8 cellular contexts compared by ENCODE assay signal in genomic region chr9:4661165-4662095, GRCh38. TPM values are rescaled to one million over a fixed set of nuclear protein-coding genes. Genes with fewer than 3 reads are reported as not detected.
DNase-seq lines count a peak whose midpoint lies in the region; ATAC-seq, FAIRE-seq and TF ChIP-seq lines count a peak whose summit lies in the region.

No MANE protein-coding gene starts in this region.

- no peak for TF ChIP-seq POLR2A in K562 (conservative IDR thresholded peaks at IDR 0.05)

- no peaks in the 10 kb centered on the region for H3K9me1 ChIP-seq in K562 (ENCODE audit: control insufficient read depth, insufficient read depth, low read length)

- in situ Hi-C loops in K562 (cut with MboI) = no loop called here

- H3K9ac ChIP-seq in HUES64 (ENCODE audit: low read depth, low read length) (no peak overlapping the region), K562 (ENCODE audit: insufficient read depth in 1 of 2, low read depth in 2 of 2, low read length in 2 of 2) (no peak overlapping the region)

- no peak for DNase-seq in GM06990 (ENCODE audit: extremely low read depth, insufficient read length)
- no peak for DNase-seq in K562 (ENCODE audit: extremely low read depth in 1 of 4, low spot score in 3 of 4)
- no peak for DNase-seq in lower lobe of right lung
- no peak for DNase-seq in NCI-H510A treated with DMSO at 0.1 percent for 48 hours (lab: John Stamatoyannopoulos, UW)
- no peak for DNase-seq in left colon
- DNase-seq in stimulated activated CD4-positive, alpha-beta T cell treated with anti-CD3 and anti-CD28 coated beads, Interleukin-4, amount 100 ng/mL, for 1 hour = no peak

- POLR2A ChIA-PET in K562 (lab: Yijun Ruan, JAX) = no interaction called here

- H3K36me3 ChIP-seq in GM06990 (ENCODE audit: control insufficient read depth, insufficient read depth, low read length) (no peaks in the 10 kb centered on the region), HUES64 (ENCODE audit: insufficient read depth, low read length) (no peaks in the 10 kb centered on the region), K562 (ENCODE audit: control insufficient read depth, insufficient read depth, low read length) (no peaks in the 10 kb centered on the region), lower lobe of right lung (no peaks in the 10 kb centered on the region)

- peak overlapping the region; percentile 91; the same call in 1 of the 2 replicates for H2AFZ ChIP-seq in K562 (ENCODE audit: low read depth, low read length)

- H3K79me2 ChIP-seq in K562 (ENCODE audit: control insufficient read depth, insufficient read depth, low read length) = peaks cover 14% of the 10 kb centered on the region

- no TSS peak for BruUV-seq in K562 (replicated peaks; lab: Mats Ljungman, UMichigan)

- H4K20me1 ChIP-seq in K562 (replicated peaks; ENCODE audit: control insufficient read depth, insufficient read depth, low read length) = no peaks in the 10 kb centered on the region

- H3K4me3 ChIP-seq in GM06990 (replicated peaks; ENCODE audit: low read depth, low read length) (peak overlapping the region; percentile 82), HUES64 (ENCODE audit: low read length) (peak overlapping the region; percentile 91), K562 (peak overlapping the region; percentile 86; the same call in 1 of the 2 replicates), lower lobe of right lung (peak overlapping the region; percentile 77)

- CTCF ChIA-PET in K562 (lab: Yijun Ruan, JAX; ENCODE audit: low intra/inter-chr PET ratio) = no interaction called here

- H3K27me3 ChIP-seq in GM06990 (replicated peaks; ENCODE audit: control insufficient read depth, insufficient read depth, low read length) (no peaks in the 10 kb centered on the region), HUES64 (ENCODE audit: insufficient read depth, low read length) (no peaks in the 10 kb centered on the region), K562 (ENCODE audit: control insufficient read depth in 2 of 2, insufficient read depth in 2 of 2, low read length in 2 of 2) (no peaks in the 10 kb centered on the region), lower lobe of right lung (ENCODE audit: low read depth) (no peaks in the 10 kb centered on the region)

- TF ChIP-seq RAD21 in K562 (CRISPR knock-in tag; conservative IDR thresholded peaks at IDR 0.05 in 1 of 2, IDR thresholded peaks at IDR 0.05 in 1 of 2) = no peak

- intact Hi-C loops in K562 (cut with micrococcal nuclease) = loop anchor here (2.0 to 5.0 kb wide), 2 partner anchors 79 to 326 kb away; partner anchors contain the start of genes AK3 and JAK2
- intact Hi-C loops in lower lobe of right lung (cut with DNase I) = no loop called here
- intact Hi-C loops in left colon (cut with DNase I, micrococcal nuclease) = loop anchor here in 1 of 2 donors (5.0 to 10.0 kb wide), 2 partner anchors 81 to 323 kb away; partner anchors contain the start of genes AK3 and JAK2

- 45% methylated on average over 6 of the region's 7 CpGs for WGBS in HUES64
- 4% methylated on average over 6 of the region's 7 CpGs for WGBS in K562 (ENCODE audit: insufficient coverage, low coverage, missing lambda C conversion rate)

- TF ChIP-seq CTCF in GM06990 (IDR thresholded peaks at IDR 0.05; ENCODE audit: insufficient read depth, low read length, poor library complexity, severe bottlenecking) (no peak), K562 (IDR thresholded peaks at IDR 0.05 in 2 of 3, conservative IDR thresholded peaks at IDR 0.05 in 1 of 3; ENCODE audit: insufficient read depth in 2 of 3, low read depth in 1 of 3, low read length in 3 of 3) (no peak), lower lobe of right lung (IDR thresholded peaks at IDR 0.05) (no peak)

- no peak for TF ChIP-seq EP300 in K562 (IDR thresholded peaks at IDR 0.05; ENCODE audit: low read length)

- no peak for ATAC-seq in K562
- no peak for ATAC-seq in lower lobe of right lung
- no peak for ATAC-seq in left colon
- no peak for ATAC-seq in HG03457 (IDR thresholded peaks at IDR 0.05; ENCODE audit: unreplicated experiment)

- H3K9me3 ChIP-seq in HUES64 (ENCODE audit: insufficient read depth, low read depth, low read length) (no peaks in the 10 kb centered on the region), K562 (replicated peaks; ENCODE audit: control insufficient read depth, insufficient read depth, low read depth, low read length) (no peaks in the 10 kb centered on the region), lower lobe of right lung (no peaks in the 10 kb centered on the region)

- peaks cover 53% of the 10 kb centered on the region for H3K4me1 ChIP-seq in HUES64 (ENCODE audit: insufficient read depth, low read length)
- H3K4me1 ChIP-seq in K562 (replicated peaks in 1 of 2; ENCODE audit: control insufficient read depth in 2 of 2, insufficient read depth in 2 of 2, low read length in 2 of 2) = peaks cover 10 to 18% of the 10 kb centered on the region in 2 experiments; a peak in 4 of 5 replicates
- H3K4me1 ChIP-seq in lower lobe of right lung = peaks cover 54% of the 10 kb centered on the region

- H3K27ac ChIP-seq in HUES64 (ENCODE audit: low read depth, low read length) (peak overlapping the region; percentile 13; the same call in 1 of the 2 replicates), K562 (ENCODE audit: extremely low read depth, low read depth, low read length) (no peak overlapping the region), lower lobe of right lung (peak overlapping the region; percentile 88)

- FAIRE-seq in K562 (lab: Jason Lieb, UNC) = no peak

- 0 out of 2 replicates have a peak overlapping the region, but pooled peaks have one; percentile 90 for H3K4me2 ChIP-seq in K562 (ENCODE audit: insufficient read depth, low read length)

RNA-seq across cellular contexts. Expression of gene PLPP6, which starts 0.7 kb away (rescaled TPM):
- 9.4 TPM for polyA plus RNA-seq in HUES64 (2013, experiment 1 of 2)
- 8.9 TPM for polyA plus RNA-seq in HUES64 (2013, experiment 2 of 2)
- total RNA-seq in K562 (2011; cell fraction: chromatin; rRNA removed; ENCODE audit: low replicate concordance) = 9.1 TPM in 2 replicates
- 12.2 and 13.0 TPM in 2 replicates for total RNA-seq in K562 (2011; cell fraction: nucleolus; rRNA removed)
- 12.5 and 16.6 TPM in 2 replicates for total RNA-seq in K562 (2011; cell fraction: nucleoplasm; rRNA removed)
- 5.4 and 5.6 TPM in 2 replicates for total RNA-seq in K562 (2014; rRNA removed)
- 4.9 and 5.3 TPM in 2 replicates for total RNA-seq in K562 (2014; rRNA removed; fragmentation: Illumina TruSeq; extraction: Trizol)
- 4.5 and 5.1 TPM in 2 replicates for total RNA-seq in K562 (2015; rRNA removed; fragmentation: Illumina TruSeq; extraction: Trizol)
- 6.4 and 6.9 TPM in 2 replicates for total RNA-seq in K562 (2021)
- polyA plus RNA-seq in K562 (2011; rRNA removed) = 8.3 and 8.9 TPM in 2 replicates
- polyA plus RNA-seq in K562 (2011; cell fraction: cytosol; rRNA removed) = 6.0 and 8.2 TPM in 2 replicates
- polyA plus RNA-seq in K562 (2011; cell fraction: nucleus; rRNA removed) = 10.3 and 12.0 TPM in 2 replicates
- polyA plus RNA-seq in K562 (2012) = 6.9 and 8.6 TPM in 2 replicates
- 7.0 and 7.3 TPM in 2 replicates for polyA plus RNA-seq in K562 (2014; fragmentation: Illumina TruSeq; extraction: Trizol)
- 1 to 10 TPM; 1.9 to 2.0 TPM for polyA plus RNA-seq in K562 (2014; fragmentation: Nextera tagmentation; extraction: Ambion mirVana)
- 6.3 and 6.7 TPM in 2 replicates for polyA plus RNA-seq in K562 (2014; rRNA removed)
- polyA minus RNA-seq in K562 (2011; rRNA and poly(A)+ RNA removed) = 8.7 and 9.3 TPM in 2 replicates
- polyA minus RNA-seq in K562 (2011; cell fraction: cytosol; rRNA and poly(A)+ RNA removed) = 4.7 and 4.9 TPM in 2 replicates
- 9.6 and 14.2 TPM in 2 replicates for polyA minus RNA-seq in K562 (2011; cell fraction: nucleus; rRNA and poly(A)+ RNA removed)
- 5.3 TPM for total RNA-seq in lower lobe of right lung
- 10 to 100 TPM; 15.9 to 22.3 TPM for total RNA-seq in left colon

RNA-seq across cellular contexts. Expression of gene SPATA6L, which starts 4.8 kb away (rescaled TPM):
- polyA plus RNA-seq in HUES64 (2013, experiment 1 of 2) = 0.55 TPM
- 0.70 TPM for polyA plus RNA-seq in HUES64 (2013, experiment 2 of 2)
- total RNA-seq in K562 (2011; cell fraction: chromatin; rRNA removed; ENCODE audit: low replicate concordance) = 0.16 TPM in 1 of 2 replicates, not detected in the other
- not detected in 2 replicates for total RNA-seq in K562 (2011; cell fraction: nucleolus; rRNA removed)
- total RNA-seq in K562 (2011; cell fraction: nucleoplasm; rRNA removed) = 0.15 TPM in 1 of 2 replicates, not detected in the other
- total RNA-seq in K562 (2014; rRNA removed) (1.00 TPM in 1 of 2 replicates, not detected in the other), K562 (2014; rRNA removed; fragmentation: Illumina TruSeq; extraction: Trizol) (0.06 TPM in 1 of 2 replicates, not detected in the other), K562 (2015; rRNA removed; fragmentation: Illumina TruSeq; extraction: Trizol) (not detected in 2 replicates), K562 (2021) (not detected in 2 replicates), lower lobe of right lung (16.3 TPM), left colon (1 to 10 TPM; 3.2 to 6.3 TPM)
- polyA plus RNA-seq in K562 (2011; rRNA removed) (0.03 and 0.04 TPM in 2 replicates), K562 (2014; fragmentation: Illumina TruSeq; extraction: Trizol) (not detected in 2 replicates), K562 (2014; fragmentation: Nextera tagmentation; extraction: Ambion mirVana) (under 1 TPM; 0.04 to 0.08 TPM), K562 (2014; rRNA removed) (0.21 and 0.31 TPM in 2 replicates)
- polyA plus RNA-seq in K562 (2011; cell fraction: cytosol; rRNA removed) = not detected in 2 replicates
- polyA plus RNA-seq in K562 (2011; cell fraction: nucleus; rRNA removed) = 0.10 and 0.45 TPM in 2 replicates
- polyA plus RNA-seq in K562 (2012) = 0.14 and 0.57 TPM in 2 replicates
- 0.03 and 0.25 TPM in 2 replicates for polyA minus RNA-seq in K562 (2011; rRNA and poly(A)+ RNA removed)
- polyA minus RNA-seq in K562 (2011; cell fraction: cytosol; rRNA and poly(A)+ RNA removed) = not detected in 2 replicates
- polyA minus RNA-seq in K562 (2011; cell fraction: nucleus; rRNA and poly(A)+ RNA removed) = not detected in 2 replicates

RNA-seq across cellular contexts. Expression of gene CDC37L1, which starts 17.9 kb away (rescaled TPM):
- polyA plus RNA-seq in HUES64 (2013, experiment 1 of 2) = 13.8 TPM
- polyA plus RNA-seq in HUES64 (2013, experiment 2 of 2) = 14.5 TPM
- 11.4 and 21.5 TPM in 2 replicates for total RNA-seq in K562 (2011; cell fraction: chromatin; rRNA removed; ENCODE audit: low replicate concordance)
- 4.7 and 9.3 TPM in 2 replicates for total RNA-seq in K562 (2011; cell fraction: nucleolus; rRNA removed)
- 7.1 and 9.8 TPM in 2 replicates for total RNA-seq in K562 (2011; cell fraction: nucleoplasm; rRNA removed)
- total RNA-seq in K562 (2014; rRNA removed) = 6.0 and 8.1 TPM in 2 replicates
- 7.8 and 8.5 TPM in 2 replicates for total RNA-seq in K562 (2014; rRNA removed; fragmentation: Illumina TruSeq; extraction: Trizol)
- total RNA-seq in K562 (2015; rRNA removed; fragmentation: Illumina TruSeq; extraction: Trizol) = 7.2 and 7.8 TPM in 2 replicates
- total RNA-seq in K562 (2021) = 5.5 and 7.9 TPM in 2 replicates
- 3.6 and 5.4 TPM in 2 replicates for polyA plus RNA-seq in K562 (2011; rRNA removed)
- polyA plus RNA-seq in K562 (2011; cell fraction: cytosol; rRNA removed) = 1.4 and 2.2 TPM in 2 replicates
- 2.8 and 2.9 TPM in 2 replicates for polyA plus RNA-seq in K562 (2011; cell fraction: nucleus; rRNA removed)
- 3.6 and 4.0 TPM in 2 replicates for polyA plus RNA-seq in K562 (2012)
- 5.3 and 5.4 TPM in 2 replicates for polyA plus RNA-seq in K562 (2014; fragmentation: Illumina TruSeq; extraction: Trizol)
- 1 to 10 TPM; 1.5 TPM for polyA plus RNA-seq in K562 (2014; fragmentation: Nextera tagmentation; extraction: Ambion mirVana)
- 7.5 and 9.6 TPM in 2 replicates for polyA plus RNA-seq in K562 (2014; rRNA removed)
- polyA minus RNA-seq in K562 (2011; rRNA and poly(A)+ RNA removed) = 9.3 and 10.3 TPM in 2 replicates
- polyA minus RNA-seq in K562 (2011; cell fraction: cytosol; rRNA and poly(A)+ RNA removed) = 3.6 and 5.2 TPM in 2 replicates
- polyA minus RNA-seq in K562 (2011; cell fraction: nucleus; rRNA and poly(A)+ RNA removed) = 6.3 and 9.4 TPM in 2 replicates
- total RNA-seq in lower lobe of right lung = 14.3 TPM
- total RNA-seq in left colon = 10 to 100 TPM; 11.9 to 14.7 TPM
